Comparison of ENCODE assay signal across 17 cellular contexts in genomic region chr6:43078651-43079050, GRCh38. TPM values are rescaled to one million over a fixed set of nuclear protein-coding genes. Genes with fewer than 3 reads are reported as not detected.
DNase-seq lines count a peak whose midpoint lies in the region; ATAC-seq and TF ChIP-seq lines count a peak whose summit lies in the region.
"Had no signal": no experiment of that assay in that cellular context is flagged by ENCODE, and none has a peak within 500 bp of the region (broad histone marks: within the 10 kb centered on the region; RNA-seq: fewer than 3 reads in every experiment).

No MANE protein-coding gene starts in this region.

- H3K4me3 Mint-ChIP-seq in neural progenitor cell (peak overlapping the region; percentile 67), immature natural killer cell (peak overlapping the region in 1 of 5 donors; percentile 53)
- H3K4me3 Mint-ChIP-seq: activated CD4-positive, alpha-beta T cell treated with anti-CD3 and anti-CD28 coated beads for 36 hours; central memory CD8-positive, alpha-beta T cell had no signal

- H3K27ac Mint-ChIP-seq in neural progenitor cell, result no peak overlapping the region
- peak overlapping the region in 1 of 6 donors; percentile 8 for H3K27ac Mint-ChIP-seq in immature natural killer cell
- H3K27ac Mint-ChIP-seq: activated CD4-positive, alpha-beta T cell treated with anti-CD3 and anti-CD28 coated beads for 36 hours; activated naive CD4-positive, alpha-beta T cell treated with anti-CD3 and anti-CD28 coated beads, Interleukin-2, amount 50 U/mL, for 72 hours had no signal

- no peak for ATAC-seq in IMR-90 (ENCODE audit: low read depth)
- ATAC-seq in left lung, result no peak
- ATAC-seq: activated CD4-positive, alpha-beta T cell treated with anti-CD3 and anti-CD28 coated beads for 36 hours; activated naive CD4-positive, alpha-beta T cell treated with anti-CD3 and anti-CD28 coated beads, Interleukin-2, amount 50 U/mL, for 72 hours had no signal

- DNase-seq in BJ (ENCODE audit: low read depth) (peak; percentile 74), IMR-90 (peak; percentile 85), fibroblast of lung (ENCODE audit: low read depth in 2 of 2) (peak; percentile 82 to 86), neural progenitor cell (ENCODE audit: low spot score) (no peak), activated T-cell treated with anti-CD3 and anti-CD28 coated beads for 4 hours (no peak), left lung (no peak), immature natural killer cell (no peak), anterior cingulate cortex (lab: John Stamatoyannopoulos, UW) (no peak)
- DNase-seq: activated CD4-positive, alpha-beta T cell treated with anti-CD3 and anti-CD28 coated beads for 36 hours; DMS153; NCI-H1092 treated with DMSO at 0.1 percent for 48 hours; NCI-H226; SIG-M5; stimulated activated CD8-positive, alpha-beta memory T cell treated with anti-CD3 and anti-CD28 coated beads, Interleukin-4, amount 100 ng/mL, for 48 hours; transverse colon had no signal

- peaks cover 36% of the 10 kb centered on the region for H3K4me1 ChIP-seq in IMR-90 (ENCODE audit: control insufficient read depth, insufficient read depth, low read length)
- H3K4me1 ChIP-seq in fibroblast of lung (ENCODE audit: control insufficient read depth, extremely low read depth, insufficient read depth, low read length), result peaks cover 18% of the 10 kb centered on the region
- H3K4me1 ChIP-seq in neural progenitor cell, result peaks cover 28% of the 10 kb centered on the region
- H3K4me1 ChIP-seq in left lung, result peaks cover 12 to 19% of the 10 kb centered on the region in 2 donors

- H3K79me2 ChIP-seq in fibroblast of lung (ENCODE audit: control insufficient read depth, insufficient read depth, low read length) (peaks cover 13% of the 10 kb centered on the region), neural progenitor cell (ENCODE audit: low read depth) (peaks cover 74% of the 10 kb centered on the region)

- H2BK20ac ChIP-seq in IMR-90 (ENCODE audit: low read depth, low read length), result peak overlapping the region; percentile 33; the same call in 1 of the 2 replicates

- H4K91ac ChIP-seq in IMR-90 (ENCODE audit: insufficient read depth, low read depth, low read length), result peak overlapping the region; percentile 37; the same call in 1 of the 2 replicates

- H2BK120ac ChIP-seq in IMR-90 (ENCODE audit: low read depth, low read length), result peak overlapping the region; percentile 76

- H3K4me1 Mint-ChIP-seq in neural progenitor cell (peaks cover 39% of the 10 kb centered on the region), immature natural killer cell (peaks cover 12 to 13% of the 10 kb centered on the region in 2 donors)
- H3K4me1 Mint-ChIP-seq: central memory CD8-positive, alpha-beta T cell had no signal

- H2AK5ac ChIP-seq in IMR-90 (ENCODE audit: low read depth, low read length), result peak overlapping the region; percentile 85; the same call in 1 of the 2 replicates

- H3K4me2 ChIP-seq in IMR-90 (ENCODE audit: low read depth, low read length) (peak overlapping the region; percentile 93), fibroblast of lung (ENCODE audit: extremely low read depth, insufficient read depth, low read length) (no peak overlapping the region), neural progenitor cell (peak overlapping the region; percentile 96)

- H3K36me3 ChIP-seq in BJ (ENCODE audit: control insufficient read depth, insufficient read depth, low read length) (no peaks in the 10 kb centered on the region), IMR-90 (ENCODE audit: control insufficient read depth, insufficient read depth, low read length) (peaks cover 2% of the 10 kb centered on the region; the same call in 1 of the 2 replicates), fibroblast of lung (ENCODE audit: control insufficient read depth, insufficient read depth, low read length) (peaks cover 2% of the 10 kb centered on the region), neural progenitor cell (no peaks in the 10 kb centered on the region), left lung (peaks cover 0 to 2% of the 10 kb centered on the region in 2 donors)

- peak overlapping the region; percentile 93 for H3K23ac ChIP-seq in IMR-90 (ENCODE audit: low read depth, low read length)

- peak overlapping the region; percentile 97 for H3K14ac ChIP-seq in IMR-90 (replicated peaks; ENCODE audit: low read depth, low read length)

- H3K27me3 Mint-ChIP-seq in neural progenitor cell (ENCODE audit: insufficient read depth, low read depth), result peaks cover 7% of the 10 kb centered on the region
- peaks cover 0 to 12% (median 3%) of the 10 kb centered on the region in 3 donors for H3K27me3 Mint-ChIP-seq in immature natural killer cell (ENCODE audit: low read depth in 3 of 3)

- H3K9me1 ChIP-seq in IMR-90 (ENCODE audit: insufficient read depth, low read length), result peaks cover 18% of the 10 kb centered on the region

- POLR2A ChIA-PET in BJ (lab: Charles Lee) (interaction anchor here (0.5 kb wide), 1 partner anchor 17 kb away, joined by 5 read pairs; no protein-coding TSS in a partner anchor), IMR-90 (lab: Charles Lee; ENCODE audit: unreplicated experiment) (no interaction called here)

- TF ChIP-seq RAD21 in IMR-90 (IDR thresholded peaks at IDR 0.05; ENCODE audit: low read length), result no peak

- TF ChIP-seq POLR2A in IMR-90 (IDR thresholded peaks at IDR 0.05; ENCODE audit: low read depth, low read length), result no peak

- H3K27me3 ChIP-seq in BJ (ENCODE audit: control insufficient read depth, insufficient read depth, low read length), result no peaks in the 10 kb centered on the region
- H3K27me3 ChIP-seq in IMR-90 (ENCODE audit: control insufficient read depth, insufficient read depth, low read length), result no peaks in the 10 kb centered on the region
- H3K27me3 ChIP-seq in fibroblast of lung (ENCODE audit: control insufficient read depth, insufficient read depth, low read length), result no peaks in the 10 kb centered on the region
- H3K27me3 ChIP-seq in neural progenitor cell, result no peaks in the 10 kb centered on the region
- H3K27me3 ChIP-seq in left lung, result peaks cover 0 to 31% of the 10 kb centered on the region in 2 donors

- no peak overlapping the region for H3K56ac ChIP-seq in IMR-90 (ENCODE audit: extremely low read depth, insufficient read depth, low read length)

- H3K18ac ChIP-seq in IMR-90 (ENCODE audit: low read depth, low read length), result peak overlapping the region; percentile 79; the same call in 1 of the 2 replicates

- H3K36me3 Mint-ChIP-seq in neural progenitor cell (peaks cover 7% of the 10 kb centered on the region), immature natural killer cell (peaks cover 6 to 7% (median 7%) of the 10 kb centered on the region in 3 donors)
- H3K36me3 Mint-ChIP-seq: activated naive CD4-positive, alpha-beta T cell treated with anti-CD3 and anti-CD28 coated beads, Interleukin-2, amount 50 U/mL, for 72 hours had no signal

- H2AFZ ChIP-seq in IMR-90 (replicated peaks; ENCODE audit: low read length, poor library complexity) (no peak overlapping the region), fibroblast of lung (ENCODE audit: low read length) (no peak overlapping the region), neural progenitor cell (replicated peaks) (no peak overlapping the region)

- H3K9me3 Mint-ChIP-seq in neural progenitor cell (no peaks in the 10 kb centered on the region), immature natural killer cell (no peaks in the 10 kb centered on the region)
- H3K9me3 Mint-ChIP-seq: activated naive CD4-positive, alpha-beta T cell treated with anti-CD3 and anti-CD28 coated beads, Interleukin-2, amount 50 U/mL, for 72 hours; central memory CD8-positive, alpha-beta T cell had no signal

- BruUV-seq in IMR-90 (replicated peaks; lab: Mats Ljungman, UMichigan), result no TSS peak

- H3K9me3 ChIP-seq in IMR-90 (ENCODE audit: control insufficient read depth, insufficient read depth, low read length), result no peaks in the 10 kb centered on the region
- H3K9me3 ChIP-seq in fibroblast of lung (ENCODE audit: control insufficient read depth, insufficient read depth, low read depth, low read length), result no peaks in the 10 kb centered on the region
- H3K9me3 ChIP-seq in neural progenitor cell (ENCODE audit: low read depth), result no peaks in the 10 kb centered on the region
- H3K9me3 ChIP-seq in left lung, result no peaks in the 10 kb centered on the region
- H3K9me3 ChIP-seq: transverse colon had no signal

- peak overlapping the region; percentile 77 for H3K27ac ChIP-seq in IMR-90 (ENCODE audit: insufficient read depth, low read length)
- no peak overlapping the region for H3K27ac ChIP-seq in fibroblast of lung (ENCODE audit: insufficient read depth, low read length)
- H3K27ac ChIP-seq in neural progenitor cell, result no peak overlapping the region
- peak overlapping the region in 1 of 2 donors; percentile 19 for H3K27ac ChIP-seq in left lung
- H3K27ac ChIP-seq: transverse colon had no signal

- no peak overlapping the region for H2BK15ac ChIP-seq in IMR-90 (ENCODE audit: low read depth, low read length)

- H3K9ac ChIP-seq in IMR-90 (ENCODE audit: low read depth, low read length) (peak overlapping the region; percentile 92; the same call in 1 of the 2 replicates), fibroblast of lung (ENCODE audit: insufficient read depth, low read length) (no peak overlapping the region), neural progenitor cell (no peak overlapping the region)

- H3K4ac ChIP-seq in IMR-90 (ENCODE audit: low read depth, low read length), result peak overlapping the region; percentile 88

- in situ Hi-C loops in IMR-90 (cut with MboI; ENCODE audit: low sequenced_read_pairs), result loop anchor here (5.0 kb wide), 1 partner anchor 49 kb away; no protein-coding TSS in a partner anchor

- WGBS in IMR-90 (ENCODE audit: extremely low coverage in 2 of 2, insufficient read length in 1 of 2), 2 experiments, result no CpG with 5 or more reads among the region's 2 CpGs

- H4K8ac ChIP-seq in IMR-90 (ENCODE audit: low read depth in 2 of 2, low read length in 2 of 2), result peak overlapping the region in 1 of 2 experiments; percentile 73; a peak in 2 of 4 replicates

- peaks cover 18% of the 10 kb centered on the region for H3F3A ChIP-seq in neural progenitor cell (ENCODE audit: low read depth)

- no peak for TF ChIP-seq CTCF in BJ (IDR thresholded peaks at IDR 0.05; ENCODE audit: insufficient read depth, low read depth, low read length)
- no peak for TF ChIP-seq CTCF in IMR-90 (conservative IDR thresholded peaks at IDR 0.05; ENCODE audit: low read depth, low read length)
- no peak for TF ChIP-seq CTCF in fibroblast of lung (conservative IDR thresholded peaks at IDR 0.05 in 1 of 2, IDR thresholded peaks at IDR 0.05 in 1 of 2; ENCODE audit: low read depth in 1 of 2, low read length in 2 of 2)
- no peak for TF ChIP-seq CTCF in neural progenitor cell (IDR thresholded peaks at IDR 0.05)
- no peak for TF ChIP-seq CTCF in left lung (IDR thresholded peaks at IDR 0.05)

- CTCF ChIA-PET in BJ (lab: Yijun Ruan, JAX) (interaction anchor here (0.7 to 1.0 kb wide), 2 partner anchors 18 to 65 kb away, joined by 3 read pairs; no protein-coding TSS in a partner anchor), IMR-90 (lab: Yijun Ruan, JAX) (no interaction called here)

- peak overlapping the region; percentile 17; the same call in 1 of the 2 replicates for H4K5ac ChIP-seq in IMR-90 (ENCODE audit: low read depth, low read length)

- no peak overlapping the region for H2AK9ac ChIP-seq in IMR-90 (replicated peaks; ENCODE audit: low read depth, low read length, poor library complexity)

- dilution Hi-C loops in IMR-90 (cut with HindIII; ENCODE audit: low sequenced_read_pairs, unreplicated experiment), result no loop called here

- H3K4me3 ChIP-seq in BJ (ENCODE audit: low read depth, low read length), result peak overlapping the region; percentile 79
- H3K4me3 ChIP-seq in IMR-90 (ENCODE audit: insufficient read depth, low read depth, low read length), result peak overlapping the region; percentile 76; the same call in 1 of the 2 replicates
- peak overlapping the region in 2 of 4 experiments; percentile 69 to 82 for H3K4me3 ChIP-seq in fibroblast of lung (replicated peaks in 1 of 4; ENCODE audit: control extremely low read depth in 1 of 4, insufficient read depth in 1 of 4, low read depth in 3 of 4, low read length in 4 of 4)
- H3K4me3 ChIP-seq in neural progenitor cell, result no peak overlapping the region
- no peak overlapping the region for H3K4me3 ChIP-seq in left lung
- H3K4me3 ChIP-seq: transverse colon had no signal

- peak overlapping the region; percentile 84 for H2BK5ac ChIP-seq in IMR-90 (ENCODE audit: low read depth, low read length, poor library complexity, severe bottlenecking)

- peaks cover 41% of the 10 kb centered on the region for H4K20me1 ChIP-seq in IMR-90 (ENCODE audit: insufficient read depth, low read length)
- no peaks in the 10 kb centered on the region for H4K20me1 ChIP-seq in fibroblast of lung (ENCODE audit: control insufficient read depth, extremely low read depth, insufficient read depth, low read length)
- H4K20me1 ChIP-seq in neural progenitor cell (ENCODE audit: low read depth), result peaks cover 68% of the 10 kb centered on the region

- intact Hi-C loops in IMR-90 (cut with micrococcal nuclease), result loop anchor here (1.0 kb wide), 1 partner anchor 36 kb away; no protein-coding TSS in a partner anchor
- intact Hi-C loops in left lung (cut with DNase I), result loop anchor here in 1 of 2 donors (10.0 kb wide), 1 partner anchor 46 kb away; no protein-coding TSS in a partner anchor

- peaks cover 22 to 73% of the 10 kb centered on the region in 2 experiments for H3K79me1 ChIP-seq in IMR-90 (ENCODE audit: low read depth in 1 of 2, low read length in 2 of 2)

RNA-seq across cellular contexts. Expression of gene PTK7, which starts 2.5 kb away (rescaled TPM):
- polyA plus RNA-seq in BJ (2011; rRNA removed), result 187 and 362 TPM in 2 replicates
- polyA minus RNA-seq in BJ (2011; rRNA and poly(A)+ RNA removed), result 292 and 322 TPM in 2 replicates
- 44.4 and 47.1 TPM in 2 replicates for total RNA-seq in IMR-90 (2012; rRNA removed)
- 122 and 142 TPM in 2 replicates for polyA plus RNA-seq in IMR-90 (2012; rRNA removed)
- polyA plus RNA-seq in IMR-90 (2012; cell fraction: cytosol; rRNA removed), result 77.1 and 216 TPM in 2 replicates
- 374 and 547 TPM in 2 replicates for polyA plus RNA-seq in IMR-90 (2012; cell fraction: nucleus; rRNA removed; ENCODE audit: low replicate concordance)
- total RNA-seq in fibroblast of lung, result 145 and 159 TPM in 2 replicates
- 51.9 and 149 TPM in 2 replicates for polyA plus RNA-seq in fibroblast of lung
- 56.7 and 156 TPM in 2 replicates for polyA plus RNA-seq in fibroblast of lung (2012)
- 103 and 333 TPM in 2 replicates for polyA minus RNA-seq in fibroblast of lung (ENCODE audit: low replicate concordance)
- total RNA-seq in neural progenitor cell (ENCODE audit: low replicate concordance), result 68.0 and 155 TPM in 2 replicates
- total RNA-seq in left lung, result 100 to 1,000 TPM in 1 of 2 donors, 10 to 100 TPM in 1; 89.2 to 179 TPM
- polyA plus RNA-seq in immature natural killer cell, result 1 to 10 TPM in 2 of 3 donors, not detected in 1; 1.1 TPM

RNA-seq across cellular contexts. Expression of gene KLC4, which starts 19.2 kb away (rescaled TPM):
- polyA plus RNA-seq in BJ (2011; rRNA removed) (13.2 and 16.8 TPM in 2 replicates), IMR-90 (2012; rRNA removed) (12.4 and 13.0 TPM in 2 replicates), fibroblast of lung (5.7 and 7.2 TPM in 2 replicates), immature natural killer cell (10 to 100 TPM in 2 of 3 donors, 1 to 10 TPM in 1; 9.1 to 14.4 (median 11.0) TPM)
- polyA minus RNA-seq in BJ (2011; rRNA and poly(A)+ RNA removed), result 8.4 and 9.5 TPM in 2 replicates
- total RNA-seq in IMR-90 (2012; rRNA removed) (9.7 and 10.9 TPM in 2 replicates), fibroblast of lung (19.0 and 22.5 TPM in 2 replicates), neural progenitor cell (ENCODE audit: low replicate concordance) (12.6 and 28.2 TPM in 2 replicates), left lung (10 to 100 TPM; 20.2 to 38.8 TPM)
- 7.7 and 11.3 TPM in 2 replicates for polyA plus RNA-seq in IMR-90 (2012; cell fraction: cytosol; rRNA removed)
- 63.8 and 69.4 TPM in 2 replicates for polyA plus RNA-seq in IMR-90 (2012; cell fraction: nucleus; rRNA removed; ENCODE audit: low replicate concordance)
- polyA plus RNA-seq in fibroblast of lung (2012), result 6.3 and 7.3 TPM in 2 replicates
- polyA minus RNA-seq in fibroblast of lung (ENCODE audit: low replicate concordance), result 16.2 and 33.9 TPM in 2 replicates

RNA-seq across cellular contexts. Expression of gene MRPL2, which starts 19.4 kb away (rescaled TPM):
- 20.5 and 22.8 TPM in 2 replicates for polyA plus RNA-seq in BJ (2011; rRNA removed)
- 10.0 and 18.8 TPM in 2 replicates for polyA minus RNA-seq in BJ (2011; rRNA and poly(A)+ RNA removed)
- total RNA-seq in IMR-90 (2012; rRNA removed), result 15.8 and 18.1 TPM in 2 replicates
- 45.9 and 46.8 TPM in 2 replicates for polyA plus RNA-seq in IMR-90 (2012; rRNA removed)
- 23.2 and 43.0 TPM in 2 replicates for polyA plus RNA-seq in IMR-90 (2012; cell fraction: cytosol; rRNA removed)
- polyA plus RNA-seq in IMR-90 (2012; cell fraction: nucleus; rRNA removed; ENCODE audit: low replicate concordance), result 38.5 and 46.5 TPM in 2 replicates
- total RNA-seq in fibroblast of lung, result 13.9 and 18.2 TPM in 2 replicates
- polyA plus RNA-seq in fibroblast of lung, result 20.3 and 23.1 TPM in 2 replicates
- 49.9 and 65.2 TPM in 2 replicates for polyA plus RNA-seq in fibroblast of lung (2012)
- 7.3 and 30.4 TPM in 2 replicates for polyA minus RNA-seq in fibroblast of lung (ENCODE audit: low replicate concordance)
- 20.7 and 31.7 TPM in 2 replicates for total RNA-seq in neural progenitor cell (ENCODE audit: low replicate concordance)
- 10 to 100 TPM; 35.2 to 43.4 TPM for total RNA-seq in left lung
- 10 to 100 TPM; 37.5 to 60.8 (median 54.0) TPM for polyA plus RNA-seq in immature natural killer cell

RNA-seq across cellular contexts. Expression of gene CUL7, which starts 25.0 kb away (rescaled TPM):
- polyA plus RNA-seq in BJ (2011; rRNA removed), result 31.8 and 50.7 TPM in 2 replicates
- polyA minus RNA-seq in BJ (2011; rRNA and poly(A)+ RNA removed), result 49.7 and 67.8 TPM in 2 replicates
- 33.3 and 39.3 TPM in 2 replicates for total RNA-seq in IMR-90 (2012; rRNA removed)
- polyA plus RNA-seq in IMR-90 (2012; rRNA removed), result 38.0 and 39.9 TPM in 2 replicates
- polyA plus RNA-seq in IMR-90 (2012; cell fraction: cytosol; rRNA removed), result 21.6 and 30.2 TPM in 2 replicates
- 102 and 140 TPM in 2 replicates for polyA plus RNA-seq in IMR-90 (2012; cell fraction: nucleus; rRNA removed; ENCODE audit: low replicate concordance)
- 30.3 and 60.3 TPM in 2 replicates for total RNA-seq in fibroblast of lung
- 19.7 and 21.4 TPM in 2 replicates for polyA plus RNA-seq in fibroblast of lung
- polyA plus RNA-seq in fibroblast of lung (2012), result 25.5 and 28.5 TPM in 2 replicates
- polyA minus RNA-seq in fibroblast of lung (ENCODE audit: low replicate concordance), result 88.4 and 136 TPM in 2 replicates
- 23.1 and 43.7 TPM in 2 replicates for total RNA-seq in neural progenitor cell (ENCODE audit: low replicate concordance)
- 10 to 100 TPM; 22.0 to 28.4 TPM for total RNA-seq in left lung
- polyA plus RNA-seq in immature natural killer cell, result 1 to 10 TPM in 2 of 3 donors, under 1 TPM in 1; 0.90 to 3.4 (median 1.3) TPM

RNA-seq across cellular contexts. Expression of gene RRP36, which starts 57.2 kb away (rescaled TPM):
- polyA plus RNA-seq in BJ (2011; rRNA removed), result 43.1 and 52.7 TPM in 2 replicates
- polyA minus RNA-seq in BJ (2011; rRNA and poly(A)+ RNA removed), result 20.2 and 31.9 TPM in 2 replicates
- total RNA-seq in IMR-90 (2012; rRNA removed), result 106 and 114 TPM in 2 replicates
- polyA plus RNA-seq in IMR-90 (2012; rRNA removed), result 54.3 and 55.1 TPM in 2 replicates
- 19.9 and 32.2 TPM in 2 replicates for polyA plus RNA-seq in IMR-90 (2012; cell fraction: cytosol; rRNA removed)
- 8.8 and 25.5 TPM in 2 replicates for polyA plus RNA-seq in IMR-90 (2012; cell fraction: nucleus; rRNA removed; ENCODE audit: low replicate concordance)
- total RNA-seq in fibroblast of lung, result 72.4 and 73.0 TPM in 2 replicates
- 88.0 and 110 TPM in 2 replicates for polyA plus RNA-seq in fibroblast of lung
- 86.4 and 113 TPM in 2 replicates for polyA plus RNA-seq in fibroblast of lung (2012)
- polyA minus RNA-seq in fibroblast of lung (ENCODE audit: low replicate concordance), result 20.4 and 32.4 TPM in 2 replicates
- 77.8 and 93.3 TPM in 2 replicates for total RNA-seq in neural progenitor cell (ENCODE audit: low replicate concordance)
- total RNA-seq in left lung, result 10 to 100 TPM; 43.3 to 53.5 TPM
- polyA plus RNA-seq in immature natural killer cell, result 10 to 100 TPM; 56.1 to 81.4 (median 78.9) TPM

Comparison
In these comparisons a context has a peak if more than half of its experiments do, and no peak if none do; other contexts are left out.
1. DNase-seq: peak in BJ (single experiment), IMR-90 (single experiment) and fibroblast of lung (2 of 2); none in neural progenitor cell (single experiment), activated T-cell treated with anti-CD3 and anti-CD28 coated beads for 4 hours (single experiment), left lung (0 of 2), immature natural killer cell (0 of 3) and anterior cingulate cortex (0 of 58).
2. H3K4me3 ChIP-seq: peak in BJ (single experiment) and IMR-90 (single experiment); none in neural progenitor cell (single experiment) and left lung (0 of 2).